8 cellular contexts compared by ENCODE assay signal in genomic region chr10:124827474-124827873, GRCh38. TPM values are rescaled to one million over a fixed set of nuclear protein-coding genes. Genes with fewer than 3 reads are reported as not detected.
DNase-seq lines count a peak whose midpoint lies in the region; ATAC-seq, FAIRE-seq and TF ChIP-seq lines count a peak whose summit lies in the region.

No MANE protein-coding gene starts in this region.

- no peak for FAIRE-seq in D721Med (lab: Jason Lieb, UNC)
- no peak for FAIRE-seq in GM19239 (lab: Jason Lieb, UNC)

- CTCF ChIA-PET in naive thymus-derived CD4-positive, alpha-beta T cell (lab: Charles Lee) = no interaction called here

- DNase-seq in D721Med (ENCODE audit: insufficient read length, low spot score) = no peak
- DNase-seq in cerebellar cortex (ENCODE audit: low spot score) = peak; percentile 20
- DNase-seq in naive thymus-derived CD4-positive, alpha-beta T cell = peak in 5 of 9 donors; percentile 4 to 21 (median 8)
- DNase-seq in MG63 = no peak
- no peak for DNase-seq in GM19239 (ENCODE audit: insufficient read length, low spot score)
- DNase-seq in stimulated activated naive CD4-positive, alpha-beta T cell treated with Interleukin-2 at 50 U/mL for 16 hours (lab: John Stamatoyannopoulos, UW) = no peak

- no peak overlapping the region for H3K27ac Mint-ChIP-seq in naive thymus-derived CD4-positive, alpha-beta T cell

- H3K9me3 ChIP-seq in naive thymus-derived CD4-positive, alpha-beta T cell (ENCODE audit: control insufficient read depth in 2 of 3, low read length in 3 of 3) = no peaks in the 10 kb centered on the region
- no peaks in the 10 kb centered on the region for H3K9me3 ChIP-seq in MG63

- no peak overlapping the region for H3K27ac ChIP-seq in naive thymus-derived CD4-positive, alpha-beta T cell (ENCODE audit: low read depth, low read length)

- no peaks in the 10 kb centered on the region for H3K27me3 ChIP-seq in naive thymus-derived CD4-positive, alpha-beta T cell (ENCODE audit: control insufficient read depth in 2 of 2, insufficient read depth in 2 of 2, low read length in 2 of 2)
- no peaks in the 10 kb centered on the region for H3K27me3 ChIP-seq in MG63

- intact Hi-C loops in naive thymus-derived CD4-positive, alpha-beta T cell (cut with micrococcal nuclease) = loop anchor here (1.0 to 10.0 kb wide), 7 partner anchors 35 to 833 kb away; partner anchors contain the start of genes EEF1AKMT2 (in 2 of the 2) and FAM53B (in 1 of the 2)

- no peak for TF ChIP-seq EP300 in Ishikawa (IDR thresholded peaks at IDR 0.05; ENCODE audit: borderline replicate concordance)

- H3K4me3 ChIP-seq in naive thymus-derived CD4-positive, alpha-beta T cell (ENCODE audit: low read length) = no peak overlapping the region
- H3K4me3 ChIP-seq in MG63 = no peak overlapping the region

- no peak overlapping the region for H3K4me3 Mint-ChIP-seq in naive thymus-derived CD4-positive, alpha-beta T cell

- H3K27me3 Mint-ChIP-seq in naive thymus-derived CD4-positive, alpha-beta T cell = no peaks in the 10 kb centered on the region

- H3K4me1 ChIP-seq in naive thymus-derived CD4-positive, alpha-beta T cell (ENCODE audit: control insufficient read depth in 2 of 2, insufficient read depth in 2 of 2, low read length in 2 of 2) = no peaks in the 10 kb centered on the region

- ATAC-seq in naive thymus-derived CD4-positive, alpha-beta T cell = no peak
- ATAC-seq in activated CD4-positive, CD25-positive, alpha-beta regulatory T cell treated with anti-CD3 and anti-CD28 coated beads, Interleukin-2, amount 50 U/mL, for 24 hours = no peak

- no peaks in the 10 kb centered on the region for H3K4me1 Mint-ChIP-seq in naive thymus-derived CD4-positive, alpha-beta T cell

- POLR2A ChIA-PET in naive thymus-derived CD4-positive, alpha-beta T cell (lab: Charles Lee) = no interaction called here

- TF ChIP-seq CTCF in D721Med (IDR thresholded peaks at IDR 0.05; ENCODE audit: insufficient read depth, missing control alignments) = peak; percentile 27

- TF ChIP-seq RAD21 in Ishikawa (IDR thresholded peaks at IDR 0.05; ENCODE audit: low read depth) = peak; percentile 11; the same call in 1 of the 2 replicates

- peaks cover 0 to 31% (median 4%) of the 10 kb centered on the region in 5 donors for H3K36me3 Mint-ChIP-seq in naive thymus-derived CD4-positive, alpha-beta T cell

- H3K9me3 Mint-ChIP-seq in naive thymus-derived CD4-positive, alpha-beta T cell = no peaks in the 10 kb centered on the region

- H3K36me3 ChIP-seq in naive thymus-derived CD4-positive, alpha-beta T cell (ENCODE audit: control insufficient read depth in 2 of 3, insufficient read depth in 3 of 3, low read length in 3 of 3) = peaks cover 12 to 56% (median 16%) of the 10 kb centered on the region in 3 experiments
- H3K36me3 ChIP-seq in MG63 = peaks cover 49% of the 10 kb centered on the region

TF ChIP-seq in Ishikawa, 13 proteins besides CTCF, POLR2A, EP300 and RAD21:
- TF ChIP-seq CEBPB (IDR thresholded peaks at IDR 0.05) = 0 out of 2 replicates have a peak, but pooled peaks have one; percentile 13
- no peak for TF ChIP-seq CREB1 (IDR thresholded peaks at IDR 0.05; ENCODE audit: low read depth)

RNA-seq across cellular contexts. Expression of gene ABRAXAS2, which starts 25.9 kb away (rescaled TPM):
- total RNA-seq in naive thymus-derived CD4-positive, alpha-beta T cell = 10 to 100 TPM in 3 of 5 experiments, 1 to 10 TPM in 2; 7.0 to 17.5 (median 14.5) TPM
- 10 to 100 TPM; 12.2 to 14.2 TPM for polyA plus RNA-seq in naive thymus-derived CD4-positive, alpha-beta T cell
- total RNA-seq in MG63 (2014; rRNA removed; shearing (Covaris generic); ENCODE audit: low replicate concordance) = 17.6 and 23.7 TPM in 2 replicates

RNA-seq across cellular contexts. Expression of gene EEF1AKMT2, which starts 35.8 kb away (rescaled TPM):
- total RNA-seq in naive thymus-derived CD4-positive, alpha-beta T cell = 10 to 100 TPM; 11.5 to 23.0 (median 21.0) TPM
- 10 to 100 TPM; 22.0 to 38.1 TPM for polyA plus RNA-seq in naive thymus-derived CD4-positive, alpha-beta T cell
- total RNA-seq in MG63 (2014; rRNA removed; shearing (Covaris generic); ENCODE audit: low replicate concordance) = 23.1 and 43.0 TPM in 2 replicates

Comparison
In these comparisons a context has a peak if more than half of its experiments do, and no peak if none do; other contexts are left out.
1. DNase-seq: peak in cerebellar cortex (single experiment) and naive thymus-derived CD4-positive, alpha-beta T cell (5 of 9); none in D721Med (single experiment), MG63 (single experiment), GM19239 (single experiment) and stimulated activated naive CD4-positive, alpha-beta T cell treated with Interleukin-2 at 50 U/mL for 16 hours (single experiment).